ENCODE assay signal across 9 cellular contexts in the genomic region with DNA sequence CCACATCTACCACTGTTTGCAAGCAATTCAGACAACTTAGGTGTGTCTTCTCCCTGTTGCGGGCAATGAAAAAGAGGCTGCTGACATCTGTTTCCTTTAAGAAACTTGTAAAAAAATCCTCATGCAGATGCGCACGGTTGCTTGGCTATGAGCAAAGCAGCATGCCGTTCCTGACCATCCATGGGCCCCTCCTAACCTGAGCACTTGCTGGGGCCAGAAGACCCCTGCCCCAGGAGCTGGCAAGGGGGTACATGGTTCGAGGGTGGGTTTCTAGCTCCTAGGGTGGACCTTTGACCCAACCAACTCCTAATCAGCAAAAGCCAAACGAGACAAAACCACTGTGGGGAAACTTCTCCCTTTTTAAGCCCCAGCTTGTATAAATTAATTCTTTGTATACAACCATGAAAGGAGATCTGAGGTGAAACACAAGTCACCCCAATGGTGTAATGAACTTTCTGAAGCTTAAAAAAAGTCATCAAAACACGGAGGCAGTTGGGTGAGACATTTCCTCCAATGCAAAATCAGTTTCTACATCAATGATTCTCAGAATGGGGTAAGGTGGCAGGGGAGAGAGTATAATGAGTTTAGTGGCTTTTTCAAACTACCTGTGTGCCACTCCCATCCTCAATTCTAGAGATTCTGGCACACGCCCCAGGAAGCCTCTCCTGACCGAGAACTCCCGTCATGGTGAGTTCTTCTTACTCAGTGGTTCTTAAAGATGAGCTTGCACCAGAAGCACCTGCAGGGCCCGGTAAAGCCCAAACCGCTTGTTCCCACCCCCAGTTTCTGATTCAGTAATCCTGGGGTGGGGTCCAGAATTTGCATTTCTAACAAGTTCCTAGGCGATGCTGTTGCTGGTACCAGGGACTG.
DNase-seq lines count a peak whose midpoint lies in the region; ATAC-seq lines count a peak whose summit lies in the region.
"Had no signal": no experiment of that assay in that cellular context is flagged by ENCODE, and none has a peak within 500 bp of the region (broad histone marks: within the 10 kb centered on the region; RNA-seq: fewer than 3 reads in every experiment).

No MANE protein-coding gene starts in this region.

- peaks cover 2% of the 10 kb centered on the region for H3K9me3 Mint-ChIP-seq in memory B cell

- H3K27me3 Mint-ChIP-seq in memory B cell = peaks cover 6% of the 10 kb centered on the region

- peaks cover 2% of the 10 kb centered on the region for H3K36me3 Mint-ChIP-seq in memory B cell

- peak overlapping the region; percentile 73 for H3K4me3 Mint-ChIP-seq in memory B cell

- DNase-seq in Kasumi-1 (lab: John Stamatoyannopoulos, UW) (peak; percentile 72 to 79), memory B cell (ENCODE audit: low spot score in 2 of 2) (peak; percentile 57 to 62), DMS53 treated with DMSO at 0.1 percent for 48 hours (lab: John Stamatoyannopoulos, UW; ENCODE audit: unreplicated experiment) (no peak), retina (no peak), NCI-H345 (lab: John Stamatoyannopoulos, UW) (no peak), NCI-H510A treated with DMSO at 0.1 percent for 48 hours (lab: John Stamatoyannopoulos, UW) (no peak)
- DNase-seq: left cardiac atrium had no signal

- peak; percentile 46 for ATAC-seq in GM18517 (IDR thresholded peaks at IDR 0.05; ENCODE audit: unreplicated experiment)
- ATAC-seq in GM21825 (IDR thresholded peaks at IDR 0.05; ENCODE audit: unreplicated experiment) = peak; percentile 44
- ATAC-seq in memory B cell (ENCODE audit: low read depth) = peak; percentile 68
- ATAC-seq: left cardiac atrium had no signal

- H3K27ac Mint-ChIP-seq in memory B cell = peak overlapping the region; percentile 94

- H3K4me1 Mint-ChIP-seq in memory B cell = peaks cover 36% of the 10 kb centered on the region

Comparison
In these comparisons a context has a peak if more than half of its experiments do, and no peak if none do; other contexts are left out.
1. DNase-seq: peak in Kasumi-1 (2 of 2) and memory B cell (2 of 2); none in DMS53 treated with DMSO at 0.1 percent for 48 hours (single experiment), retina (single experiment), NCI-H345 (single experiment) and NCI-H510A treated with DMSO at 0.1 percent for 48 hours (single experiment).
2. Peak in every context shown above with its lines, with median percentiles within 50 percentile points of each other: ATAC-seq.